In the genomic region with DNA sequence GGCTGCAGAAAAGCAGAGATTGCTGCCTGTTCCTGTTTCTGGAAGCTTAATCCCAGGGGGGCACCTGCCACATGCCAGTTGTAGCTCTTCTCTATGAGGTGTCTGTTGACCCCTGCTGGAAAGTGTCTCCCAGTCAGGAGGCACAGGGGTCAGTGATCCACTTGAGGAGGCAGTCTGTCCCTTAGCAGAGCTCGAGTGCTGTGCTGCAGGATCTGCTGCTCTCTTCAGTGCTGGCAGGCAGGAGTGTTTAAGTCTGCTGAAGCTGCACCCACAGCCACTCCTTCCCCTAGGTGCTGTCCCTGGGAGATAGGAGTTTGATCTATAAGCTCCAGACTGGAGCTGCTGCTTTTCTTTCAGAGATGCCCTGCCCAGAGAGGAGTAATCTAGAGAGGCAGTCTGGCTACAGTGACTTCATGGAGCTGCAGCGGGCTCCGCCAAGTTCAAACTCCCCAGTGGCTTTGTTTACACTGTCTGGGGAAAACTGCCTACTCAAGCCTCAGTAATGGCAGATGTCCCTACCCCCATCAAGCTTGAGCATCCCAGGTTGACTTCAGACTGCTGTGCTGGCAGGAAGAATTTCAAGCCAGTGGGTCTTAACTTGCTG, we compare ENCODE assay signal across 19 cellular contexts.
"Had no signal": no experiment of that assay in that cellular context is flagged by ENCODE, and none has a peak within 500 bp of the region (broad histone marks: within the 10 kb centered on the region; RNA-seq: fewer than 3 reads in every experiment).

No MANE protein-coding gene starts in this region.

- H3K36me3 ChIP-seq: lower lobe of right lung, ovary, spleen, thoracic aorta, transverse colon, upper lobe of right lung, uterus had no signal

- H3K4me1 ChIP-seq: lower lobe of right lung, psoas muscle, spleen, transverse colon, upper lobe of right lung, uterus had no signal

- ATAC-seq: effector memory CD8-positive, alpha-beta T cell; left ventricle myocardium superior; lower lobe of right lung; naive thymus-derived CD8-positive, alpha-beta T cell; psoas muscle; right cardiac atrium; stimulated activated naive B cell treated with anti-CD40 and anti-IgM and Interleukin-4, amounts not matched to agents 10 μg/mL and 1 μg/mL and 100 μg/mL, for 72 hours; upper lobe of right lung had no signal

- H3K27ac ChIP-seq: lower lobe of right lung, ovary, psoas muscle, skin epidermis, spleen, thoracic aorta, transverse colon, upper lobe of right lung, uterus had no signal

- H3K27me3 ChIP-seq: ovary, transverse colon, upper lobe of right lung, uterus had no signal

- DNase-seq: cortex of kidney; effector memory CD8-positive, alpha-beta T cell; left ventricle myocardium superior; lower lobe of right lung; naive thymus-derived CD8-positive, alpha-beta T cell; nephron progenitor cell; occipital lobe; ovary; posterior cingulate gyrus; psoas muscle; right cardiac atrium; spleen; stimulated activated CD4-positive, alpha-beta T cell treated with anti-CD3 and anti-CD28 coated beads, Interleukin-4, amount 100 ng/mL, for 4 hours; stimulated activated naive B cell treated with anti-CD40 and anti-IgM and Interleukin-4, amounts not matched to agents 10 μg/mL and 1 μg/mL and 100 μg/mL, for 72 hours; transverse colon; upper lobe of right lung; uterus had no signal

- H3K9me3 ChIP-seq: lower lobe of right lung, ovary, psoas muscle, spleen, thoracic aorta, transverse colon, upper lobe of right lung, uterus had no signal

- H3K4me3 ChIP-seq: lower lobe of right lung, ovary, psoas muscle, skin epidermis, spleen, thoracic aorta, transverse colon, upper lobe of right lung, uterus had no signal
